ENCODE assay signal across 17 cellular contexts in the genomic region with DNA sequence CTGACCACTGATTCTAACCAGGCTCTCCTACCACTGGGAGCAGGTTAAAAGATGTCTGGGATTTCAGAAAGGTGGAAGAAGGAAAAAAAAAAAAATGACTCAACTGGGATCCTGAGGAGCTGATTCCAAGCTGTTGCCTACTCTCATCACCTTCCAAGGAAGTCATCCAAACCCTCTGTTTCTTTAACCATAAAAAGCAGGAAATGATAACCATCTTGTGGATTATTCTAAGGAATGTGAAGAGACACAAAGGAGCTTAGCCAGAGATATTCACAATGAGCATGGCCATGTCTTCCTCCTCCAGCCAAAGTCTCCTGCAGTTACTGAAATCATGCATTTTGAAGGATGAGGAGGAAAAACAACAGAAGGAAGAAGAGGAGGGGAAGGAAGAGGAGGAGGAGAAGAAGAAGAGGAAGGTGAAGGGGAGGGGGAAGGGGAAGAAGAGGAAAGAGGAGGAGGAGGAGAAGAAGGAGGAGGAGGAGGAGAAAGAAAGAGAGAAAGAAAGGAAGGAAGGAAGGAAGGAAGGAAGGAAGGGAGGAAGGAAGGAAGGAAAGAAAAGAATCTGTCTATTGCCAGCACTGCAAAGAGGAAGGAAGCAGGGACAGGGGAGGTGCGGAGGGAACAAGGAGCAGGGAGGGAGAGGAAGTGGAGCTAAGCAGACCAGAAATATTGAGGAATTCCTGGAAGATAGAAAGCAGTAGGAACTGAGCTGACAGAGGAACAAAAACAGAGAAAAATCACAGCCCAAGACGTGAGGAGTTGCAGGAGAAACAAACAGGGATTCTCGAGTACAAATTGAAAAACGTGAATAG.
A peak's percentile ranks its signal among the peaks of the same experiment; 100 is the strongest.
DNase-seq lines count a peak whose midpoint lies in the region; ATAC-seq and TF ChIP-seq lines count a peak whose summit lies in the region.
"Had no signal": no experiment of that assay in that cellular context is flagged by ENCODE, and none has a peak within 500 bp of the region (broad histone marks: within the 10 kb centered on the region; RNA-seq: fewer than 3 reads in every experiment).

No MANE protein-coding gene starts in this region.

- DNase-seq in right atrium auricular region (ENCODE audit: low spot score) (peak; percentile 16), heart left ventricle (no peak), RWPE2 (ENCODE audit: low spot score) (no peak), dermis blood vessel endothelial cell (peak; percentile 17), ureter (ENCODE audit: low spot score) (peak; percentile 1), NCI-H510A treated with DMSO at 0.1 percent for 48 hours (lab: John Stamatoyannopoulos, UW) (no peak), tibial nerve (ENCODE audit: low spot score in 2 of 2) (no peak), middle frontal gyrus (ENCODE audit: extremely low spot score, low spot score) (no peak)
- DNase-seq: activated CD4-positive, alpha-beta T cell treated with anti-CD3 and anti-CD28 coated beads for 1 hour; amniotic stem cell; COR-L47; dorsolateral prefrontal cortex; NCI-H2029 treated with DMSO at 0.1 percent for 48 hours; NK-92 treated with Interleukin-12 subunit alpha and Interleukin-12 subunit beta, amount 100 ng/mL, for 24 hours; stimulated activated CD4-positive, alpha-beta T cell treated with anti-CD3 and anti-CD28 coated beads, Interleukin-4, amount 100 ng/mL, for 1 hour; stimulated activated naive CD4-positive, alpha-beta T cell treated with Interleukin-2 at 50 U/mL for 16 hours had no signal

- no peak for TF ChIP-seq EP300 in tibial nerve (IDR thresholded peaks at IDR 0.05)

- intact Hi-C loops in heart left ventricle (cut with DNase I), result no loop called here

- no peaks in the 10 kb centered on the region for H3K4me1 ChIP-seq in right atrium auricular region
- peaks cover 0 to 24% (median 0%) of the 10 kb centered on the region in 12 donors for H3K4me1 ChIP-seq in heart left ventricle
- H3K4me1 ChIP-seq in RWPE2 (ENCODE audit: insufficient read depth, poor library complexity, severe bottlenecking), result peaks cover 3% of the 10 kb centered on the region
- peaks cover 0 to 8% (median 2%) of the 10 kb centered on the region in 4 donors for H3K4me1 ChIP-seq in tibial nerve

- no peaks in the 10 kb centered on the region for H3K36me3 ChIP-seq in right atrium auricular region
- no peaks in the 10 kb centered on the region for H3K36me3 ChIP-seq in heart left ventricle
- H3K36me3 ChIP-seq in RWPE2 (ENCODE audit: low read depth), result no peaks in the 10 kb centered on the region
- H3K36me3 ChIP-seq in tibial nerve, result no peaks in the 10 kb centered on the region
- H3K36me3 ChIP-seq: SJSA1 had no signal

- WGBS in heart left ventricle, 4 donors, result 42 to 60% (median 52%) methylated on average over 4 of the region's 4 CpGs
- 45 to 56% methylated on average over 4 of the region's 4 CpGs for WGBS in tibial nerve, 2 donors

- no peak for TF ChIP-seq POLR2A in heart left ventricle (IDR thresholded peaks at IDR 0.05)
- no peak for TF ChIP-seq POLR2A in tibial nerve (IDR thresholded peaks at IDR 0.05)

- no peaks in the 10 kb centered on the region for H3K9me3 ChIP-seq in right atrium auricular region
- H3K9me3 ChIP-seq in heart left ventricle, result no peaks in the 10 kb centered on the region
- H3K9me3 ChIP-seq in RWPE2 (ENCODE audit: severe bottlenecking), result no peaks in the 10 kb centered on the region
- H3K9me3 ChIP-seq in tibial nerve, result no peaks in the 10 kb centered on the region
- H3K9me3 ChIP-seq: SJSA1 had no signal

- no peak for ATAC-seq in heart left ventricle
- peak; percentile 30; the same call in 1 of the 3 replicates for ATAC-seq in RWPE2 (ENCODE audit: low read depth)

- no peaks in the 10 kb centered on the region for H3K27me3 ChIP-seq in right atrium auricular region
- peaks cover 0 to 15% (median 0%) of the 10 kb centered on the region in 9 donors for H3K27me3 ChIP-seq in heart left ventricle
- H3K27me3 ChIP-seq in RWPE2 (ENCODE audit: insufficient read depth, poor library complexity, severe bottlenecking), result no peaks in the 10 kb centered on the region
- no peaks in the 10 kb centered on the region for H3K27me3 ChIP-seq in tibial nerve

- H3K27ac ChIP-seq in right atrium auricular region (no peak overlapping the region), heart left ventricle (no peak overlapping the region), RWPE2 (ENCODE audit: poor library complexity, severe bottlenecking) (no peak overlapping the region), tibial nerve (no peak overlapping the region)
- H3K27ac ChIP-seq: dorsolateral prefrontal cortex, SJSA1 had no signal

- TF ChIP-seq CTCF in right atrium auricular region (IDR thresholded peaks at IDR 0.05) (no peak), heart left ventricle (IDR thresholded peaks at IDR 0.05) (no peak), RWPE2 (IDR thresholded peaks at IDR 0.05; ENCODE audit: poor library complexity, severe bottlenecking) (no peak), tibial nerve (IDR thresholded peaks at IDR 0.05) (no peak)

- H3K4me3 ChIP-seq in right atrium auricular region (no peak overlapping the region), heart left ventricle (peak overlapping the region in 2 of 12 donors; percentile 12 to 31), RWPE2 (ENCODE audit: severe bottlenecking) (no peak overlapping the region), tibial nerve (no peak overlapping the region)
- H3K4me3 ChIP-seq: dorsolateral prefrontal cortex, SJSA1 had no signal

Comparison
In these comparisons a context has a peak if more than half of its experiments do, and no peak if none do; other contexts are left out.
1. DNase-seq: peak in right atrium auricular region (single experiment), dermis blood vessel endothelial cell (single experiment) and ureter (single experiment); none in heart left ventricle (0 of 5), RWPE2 (single experiment), NCI-H510A treated with DMSO at 0.1 percent for 48 hours (single experiment), tibial nerve (0 of 2) and middle frontal gyrus (single experiment).